8 cellular contexts compared by ENCODE assay signal in the genomic region with DNA sequence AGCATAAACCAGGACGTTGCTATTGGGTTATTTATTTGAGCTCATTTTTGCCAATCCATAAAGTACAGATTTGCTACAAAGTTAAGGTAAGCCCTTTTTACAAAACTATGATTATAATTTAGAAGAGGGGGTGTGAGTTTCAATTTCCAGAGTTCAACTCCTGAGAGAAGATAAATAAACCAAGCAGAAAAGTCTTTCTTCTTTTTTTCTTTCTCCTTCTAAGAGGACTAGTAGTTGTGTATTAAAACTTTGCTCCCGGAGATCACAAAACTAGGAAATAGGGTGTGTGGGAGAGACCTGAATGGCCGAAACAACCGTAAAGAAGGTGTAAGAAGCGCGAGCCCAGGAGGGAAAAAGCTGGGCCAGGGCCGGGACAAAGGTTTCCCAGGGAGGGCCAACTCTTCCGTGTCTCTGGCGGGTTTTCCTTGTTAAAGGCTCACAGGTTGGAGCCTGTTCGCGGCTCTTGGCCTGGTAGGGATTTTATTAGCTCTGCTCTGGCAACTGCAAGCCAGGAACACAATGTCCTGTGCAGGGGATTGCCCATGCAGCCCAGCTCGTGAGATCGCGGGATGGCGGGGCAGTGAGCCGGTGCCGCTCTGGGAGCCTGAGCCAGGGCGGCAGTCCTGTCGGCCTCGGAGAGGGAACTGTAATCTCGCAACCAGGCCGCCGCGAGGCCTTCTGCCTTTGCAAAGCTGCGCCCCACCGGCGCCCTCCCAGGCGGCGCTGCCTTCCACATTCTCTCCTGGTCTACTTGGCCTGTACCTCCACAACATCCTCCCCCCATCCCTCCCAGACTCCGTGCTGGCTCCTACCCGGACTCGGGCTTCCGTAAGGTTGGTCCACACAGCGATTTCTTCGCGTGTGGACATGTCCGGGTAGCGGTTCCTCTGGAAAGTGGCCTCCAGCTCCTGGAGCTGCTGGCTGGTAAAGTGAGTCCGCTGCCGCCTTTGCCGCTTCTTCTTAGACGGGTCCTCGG. TPM values are rescaled to one million over a fixed set of nuclear protein-coding genes. Genes with fewer than 3 reads are reported as not detected.
DNase-seq lines count a peak whose midpoint lies in the region; ATAC-seq, FAIRE-seq and TF ChIP-seq lines count a peak whose summit lies in the region.

No MANE protein-coding gene starts in this region.

- in situ Hi-C loops in GM12878 (cut with MboI) = no loop called here
- in situ Hi-C loops in HepG2 (cut with HindIII; ENCODE audit: extremely low pct_ligation_motif_present, low pct_unique_long_range_greater_than_20kb) = no loop called here

- RAD21 ChIA-PET in GM12878 (lab: Charles Lee; ENCODE audit: unreplicated experiment) = no interaction called here

- peaks cover 9% of the 10 kb centered on the region for H3K4me1 ChIP-seq in cardiac muscle cell (ENCODE audit: low read depth)
- H3K4me1 ChIP-seq in GM12878 (ENCODE audit: control insufficient read depth, insufficient read depth, low read length) = no peaks in the 10 kb centered on the region
- 0 out of 2 replicates have a peak, but pooled peaks cover 10% of the 10 kb centered on the region for H3K4me1 ChIP-seq in HepG2 (ENCODE audit: insufficient read depth, low read length)
- H3K4me1 ChIP-seq in vagina = peaks cover 27% of the 10 kb centered on the region

- no peak for FAIRE-seq in GM12878 (lab: Jason Lieb, UNC)
- no peak for FAIRE-seq in HepG2 (lab: Jason Lieb, UNC)

- CTCF ChIA-PET in GM12878 (lab: Yijun Ruan, JAX) (interaction anchor here (0.6 kb wide), 1 partner anchor 1012 kb away, joined by 3 read pairs; no protein-coding TSS in a partner anchor), HepG2 (lab: Yijun Ruan, JAX; ENCODE audit: low intra/inter-chr PET ratio, low total read pairs) (no interaction called here)

- POLR2A ChIA-PET in GM12878 (lab: Charles Lee) = interaction anchor here (0.5 kb wide), 1 partner anchor 658 kb away, joined by 5 read pairs; no protein-coding TSS in a partner anchor
- POLR2A ChIA-PET in HepG2 (lab: Yijun Ruan, JAX) = no interaction called here

- H3K79me2 ChIP-seq in GM12878 (ENCODE audit: control insufficient read depth, insufficient read depth, low read length) (no peaks in the 10 kb centered on the region), HepG2 (ENCODE audit: insufficient read depth, low read length) (no peaks in the 10 kb centered on the region)

- H2AFZ ChIP-seq in GM12878 (ENCODE audit: control insufficient read depth, low read depth, low read length) (no peak overlapping the region), HepG2 (ENCODE audit: low read length) (no peak overlapping the region)

- H3K27me3 ChIP-seq in cardiac muscle cell (peaks cover 100% of the 10 kb centered on the region), GM12878 (replicated peaks in 1 of 2; ENCODE audit: control insufficient read depth in 2 of 2, insufficient read depth in 2 of 2, low read length in 1 of 2) (peaks cover 21 to 27% of the 10 kb centered on the region in 2 experiments), HepG2 (ENCODE audit: control insufficient read depth in 1 of 2, insufficient read depth in 2 of 2, low read length in 2 of 2) (peaks cover 2 to 60% of the 10 kb centered on the region in 2 experiments), vagina (peaks cover 10% of the 10 kb centered on the region)

- no peak for TF ChIP-seq EP300 in GM12878 (IDR thresholded peaks at IDR 0.05; ENCODE audit: borderline replicate concordance in 1 of 2, control insufficient read depth in 1 of 2, low read depth in 2 of 2, low read length in 2 of 2)
- no peak for TF ChIP-seq EP300 in HepG2 (IDR thresholded peaks at IDR 0.05; ENCODE audit: low read depth in 2 of 2, low read length in 2 of 2)
- TF ChIP-seq EP300 in HepG2 (CRISPR knock-in tag; IDR thresholded peaks at IDR 0.05; ENCODE audit: borderline replicate concordance) = no peak

- BruUV-seq in GM12878 (replicated peaks; lab: Mats Ljungman, UMichigan) = no TSS peak
- BruUV-seq in HepG2 (replicated peaks; lab: Mats Ljungman, UMichigan) = no TSS peak

- H3K27ac ChIP-seq in cardiac muscle cell (no peak overlapping the region), GM12878 (ENCODE audit: control insufficient read depth, insufficient read depth) (no peak overlapping the region), HepG2 (ENCODE audit: extremely low read length, insufficient read depth, low read length) (no peak overlapping the region), vagina (no peak overlapping the region)

- H3K9me3 ChIP-seq in cardiac muscle cell (ENCODE audit: low read depth) = no peaks in the 10 kb centered on the region
- H3K9me3 ChIP-seq in GM12878 (replicated peaks; ENCODE audit: control insufficient read depth, insufficient read depth, low read length) = peaks cover 7% of the 10 kb centered on the region; the same call in 2 of the 3 replicates
- H3K9me3 ChIP-seq in HepG2 (ENCODE audit: low read length) = no peaks in the 10 kb centered on the region
- H3K9me3 ChIP-seq in vagina = no peaks in the 10 kb centered on the region

- WGBS in GM12878 (ENCODE audit: insufficient coverage, insufficient replicate concordance, low lambda C conversion rate, missing lambda C conversion rate) = 24% methylated on average over 43 of the region's 43 CpGs
- 43% methylated on average over 21 of the region's 43 CpGs for WGBS in HepG2 (ENCODE audit: low lambda C conversion rate)

- no peak overlapping the region for H3K9ac ChIP-seq in GM12878 (ENCODE audit: control insufficient read depth, insufficient read depth, low read length)
- H3K9ac ChIP-seq in HepG2 (ENCODE audit: insufficient read depth, low read depth, low read length) = no peak overlapping the region

- H3K36me3 ChIP-seq in cardiac muscle cell = no peaks in the 10 kb centered on the region
- no peaks in the 10 kb centered on the region for H3K36me3 ChIP-seq in GM12878 (ENCODE audit: control insufficient read depth in 2 of 2, insufficient read depth in 2 of 2, low read length in 1 of 2)
- H3K36me3 ChIP-seq in HepG2 (replicated peaks in 1 of 2; ENCODE audit: control insufficient read depth in 1 of 2, insufficient read depth in 2 of 2, low read length in 2 of 2) = no peaks in the 10 kb centered on the region
- H3K36me3 ChIP-seq in vagina = no peaks in the 10 kb centered on the region

- H3K4me3 ChIP-seq in cardiac muscle cell (peak overlapping the region; percentile 14), GM12878 (no peak overlapping the region), HepG2 (replicated peaks in 1 of 3; ENCODE audit: insufficient read depth in 1 of 3, low read depth in 2 of 3, low read length in 3 of 3) (no peak overlapping the region), vagina (peak overlapping the region; percentile 20 to 50)

- 0 out of 2 replicates have a peak overlapping the region, but pooled peaks have one; percentile 7 for H3K4me2 ChIP-seq in GM12878 (ENCODE audit: control insufficient read depth, insufficient read depth)
- no peak overlapping the region for H3K4me2 ChIP-seq in HepG2 (ENCODE audit: low read depth, low read length)

- intact Hi-C loops in left ventricle myocardium superior (cut with micrococcal nuclease) = no loop called here
- intact Hi-C loops in GM12878 (cut with micrococcal nuclease; ENCODE audit: unreplicated experiment) = no loop called here
- intact Hi-C loops in HepG2 (cut with micrococcal nuclease; ENCODE audit: unreplicated experiment) = no loop called here
- intact Hi-C loops in vagina (cut with DNase I) = no loop called here
- intact Hi-C loops in posterior vena cava (cut with DNase I) = no loop called here

- DNase-seq in cardiac muscle cell (ENCODE audit: low read depth in 1 of 2, low spot score in 1 of 2) (peak; percentile 27 to 82), left ventricle myocardium superior (no peak), GM12878 (ENCODE audit: low read depth, low spot score) (no peak), HepG2 (ENCODE audit: low spot score) (no peak), vagina (ENCODE audit: extremely low spot score in 2 of 2) (no peak), inferior parietal cortex (ENCODE audit: extremely low spot score) (no peak), posterior vena cava (ENCODE audit: low spot score) (no peak), middle frontal gyrus (ENCODE audit: extremely low spot score, low spot score) (no peak)

- H4K20me1 ChIP-seq in GM12878 (ENCODE audit: control insufficient read depth, insufficient read depth) (no peaks in the 10 kb centered on the region), HepG2 (ENCODE audit: insufficient read depth, low read length) (no peaks in the 10 kb centered on the region)

- ATAC-seq in left ventricle myocardium superior = no peak
- ATAC-seq in GM12878 = peak; percentile 23; the same call in 1 of the 3 replicates
- ATAC-seq in HepG2 = peak; percentile 45

- TF ChIP-seq RAD21 in GM12878 (IDR thresholded peaks at IDR 0.05; ENCODE audit: insufficient read depth, low read depth, low read length) (no peak), HepG2 (CRISPR knock-in tag; IDR thresholded peaks at IDR 0.05) (no peak)

- TF ChIP-seq CTCF in cardiac muscle cell (IDR thresholded peaks at IDR 0.05; ENCODE audit: low read depth, low read length) = no peak
- TF ChIP-seq CTCF in GM12878 (IDR thresholded peaks at IDR 0.05 in 2 of 3, conservative IDR thresholded peaks at IDR 0.05 in 1 of 3; ENCODE audit: control insufficient read depth in 2 of 3, extremely low read depth in 1 of 3, insufficient read depth in 1 of 3, low read depth in 3 of 3, low read length in 3 of 3) = no peak
- no peak for TF ChIP-seq CTCF in HepG2 (CRISPR knock-in tag; IDR thresholded peaks at IDR 0.05)
- no peak for TF ChIP-seq CTCF in vagina (IDR thresholded peaks at IDR 0.05)

- SMC1A ChIA-PET in GM12878 (lab: Charles Lee; ENCODE audit: uncharacterized antibody, unreplicated experiment) = no interaction called here

- TF ChIP-seq POLR2A in GM12878 (IDR thresholded peaks at IDR 0.05; ENCODE audit: low read depth, low read length) (no peak), HepG2 (IDR thresholded peaks at IDR 0.05; ENCODE audit: insufficient read depth in 1 of 2, low read depth in 2 of 2, low read length in 2 of 2) (no peak), vagina (IDR thresholded peaks at IDR 0.05) (no peak)

RNA-seq across cellular contexts. Expression of a gene that starts 2.2 kb away (rescaled TPM):
- 1.5 and 4.7 TPM in 2 replicates for total RNA-seq in cardiac muscle cell
- polyA plus RNA-seq in cardiac muscle cell = 0.77 and 7.0 TPM in 2 replicates
- total RNA-seq in left ventricle myocardium superior = 0.50 TPM
- not detected in 2 replicates for total RNA-seq in GM12878 (2013; cell fraction: nucleolus; rRNA removed)
- total RNA-seq in GM12878 (2014; rRNA removed) = not detected in 2 replicates
- not detected in 2 replicates for total RNA-seq in GM12878 (2014; rRNA removed; fragmentation: Illumina TruSeq; extraction: Trizol)
- not detected in 2 replicates for total RNA-seq in GM12878 (2021)
- polyA plus RNA-seq in GM12878 (2011; ENCODE audit: low read depth) = not detected
- polyA plus RNA-seq in GM12878 (2011; rRNA removed) = not detected in 2 replicates
- not detected in 2 replicates for polyA plus RNA-seq in GM12878 (2011; cell fraction: cytosol; rRNA removed)
- polyA plus RNA-seq in GM12878 (2011; cell fraction: nucleus; rRNA removed) = not detected in 2 replicates
- polyA plus RNA-seq in GM12878 (2012) = not detected in 2 replicates
- not detected in 2 replicates for polyA plus RNA-seq in GM12878 (2014; fragmentation: Illumina TruSeq; extraction: Trizol)
- polyA plus RNA-seq in GM12878 (2014; fragmentation: Nextera tagmentation; extraction: Ambion mirVana) = not detected
- polyA plus RNA-seq in GM12878 (2014; rRNA removed) = not detected in 2 replicates
- polyA plus RNA-seq in GM12878 (2016; fragmentation: Nextera tagmentation; extraction: Ambion mirVana) = not detected
- not detected in 2 replicates for polyA minus RNA-seq in GM12878 (2011; rRNA and poly(A)+ RNA removed)
- not detected in 2 replicates for polyA minus RNA-seq in GM12878 (2011; cell fraction: cytosol; rRNA and poly(A)+ RNA removed)
- not detected in 2 replicates for polyA minus RNA-seq in GM12878 (2011; cell fraction: nucleus; rRNA and poly(A)+ RNA removed)
- total RNA-seq in HepG2 (2016; rRNA removed; fragmentation: Illumina TruSeq; extraction: Trizol) = not detected in 2 replicates
- not detected in 2 replicates for total RNA-seq in HepG2 (2016; cell fraction: cytosol; rRNA removed; fragmentation: Illumina TruSeq; extraction: Trizol; ENCODE audit: low read depth)
- total RNA-seq in HepG2 (2016; cell fraction: insoluble cytoplasmic fraction; rRNA removed; fragmentation: Illumina TruSeq; extraction: Trizol) = not detected in 2 replicates
- total RNA-seq in HepG2 (2016; cell fraction: membrane; rRNA removed; fragmentation: Illumina TruSeq; extraction: Trizol) = not detected in 2 replicates
- not detected in 2 replicates for total RNA-seq in HepG2 (2016; cell fraction: nucleus; rRNA removed; fragmentation: Illumina TruSeq; extraction: Trizol)
- not detected in 2 replicates for polyA plus RNA-seq in HepG2 (2011; rRNA removed)
- not detected in 2 replicates for polyA plus RNA-seq in HepG2 (2011; cell fraction: cytosol; rRNA removed)
- not detected in 2 replicates for polyA plus RNA-seq in HepG2 (2011; cell fraction: nucleus; rRNA removed)
- not detected in 2 replicates for polyA plus RNA-seq in HepG2 (2012)
- not detected in 2 replicates for polyA plus RNA-seq in HepG2 (2016; cell fraction: cytosol; fragmentation: Illumina TruSeq; extraction: Trizol; ENCODE audit: low read depth)
- not detected in 2 replicates for polyA plus RNA-seq in HepG2 (2016; cell fraction: insoluble cytoplasmic fraction; fragmentation: Illumina TruSeq; extraction: Trizol; ENCODE audit: low read depth)
- not detected in 2 replicates for polyA plus RNA-seq in HepG2 (2016; cell fraction: membrane; fragmentation: Illumina TruSeq; extraction: Trizol; ENCODE audit: low read depth)
- not detected in 2 replicates for polyA plus RNA-seq in HepG2 (2016; cell fraction: nucleus; fragmentation: Illumina TruSeq; extraction: Trizol; ENCODE audit: insufficient read depth, low read depth)
- polyA minus RNA-seq in HepG2 (2011; rRNA and poly(A)+ RNA removed; ENCODE audit: low replicate concordance) = 7.3 TPM in 1 of 2 replicates, not detected in the other
- polyA minus RNA-seq in HepG2 (2011; cell fraction: cytosol; rRNA and poly(A)+ RNA removed) = not detected in 2 replicates
- polyA minus RNA-seq in HepG2 (2011; cell fraction: nucleus; rRNA and poly(A)+ RNA removed) = not detected in 2 replicates
- 6.6 TPM for total RNA-seq in vagina
- under 1 TPM; 0.19 to 0.43 TPM for total RNA-seq in posterior vena cava

Comparison
In these comparisons a context has a peak if more than half of its experiments do, and no peak if none do; other contexts are left out.
1. DNase-seq: peak in cardiac muscle cell (2 of 2); none in left ventricle myocardium superior (single experiment), GM12878 (single experiment), HepG2 (single experiment), vagina (0 of 2), inferior parietal cortex (single experiment), posterior vena cava (single experiment) and middle frontal gyrus (single experiment).
2. H3K4me3 ChIP-seq: peak in cardiac muscle cell (single experiment) and vagina (2 of 2); none in GM12878 (single experiment) and HepG2 (0 of 3).